16 cellular contexts compared by ENCODE assay signal in the genomic region with DNA sequence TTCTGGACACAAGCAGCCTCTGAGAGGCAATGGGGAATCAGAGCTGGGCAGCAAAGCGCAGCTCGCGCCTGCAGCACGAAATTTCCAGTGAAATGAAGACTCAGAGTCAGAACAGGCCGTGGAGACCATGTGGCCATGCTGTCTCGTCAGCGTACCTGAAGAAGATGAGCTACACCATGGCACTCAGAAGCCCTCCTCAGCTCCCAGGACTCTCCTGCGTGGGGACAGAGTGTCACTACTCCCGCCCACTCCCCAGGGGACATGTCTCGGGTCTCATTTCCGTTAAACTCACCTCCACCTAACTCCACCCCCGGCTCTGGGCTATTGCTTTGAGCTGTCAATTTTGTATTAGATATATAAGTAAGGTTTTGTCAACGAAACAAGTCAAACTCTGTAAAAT.
"Had no signal": no experiment of that assay in that cellular context is flagged by ENCODE, and none has a peak within 500 bp of the region (broad histone marks: within the 10 kb centered on the region; RNA-seq: fewer than 3 reads in every experiment).

No MANE protein-coding gene starts in this region.

- H3K4me3 ChIP-seq: heart right ventricle, right atrium auricular region, tibial artery had no signal

- H3K27me3 ChIP-seq: right atrium auricular region had no signal

- H3K4me3 Mint-ChIP-seq: activated CD4-positive, alpha-beta T cell treated with anti-CD3 and anti-CD28 coated beads, Interleukin-2, amount 10 ng/mL, durations not matched to agents 24 days and 14 days; activated naive CD8-positive, alpha-beta T cell; activated T-cell treated with anti-CD3 and anti-CD28 coated beads, Interleukin-2, amount 50 U/mL, for 4 hours; central memory CD8-positive, alpha-beta T cell; stimulated activated effector memory CD8-positive, alpha-beta T cell treated with anti-CD3 and anti-CD28 coated beads, Interleukin-12 subunit alpha, Interleukin-12 subunit beta, amount 100 ng/mL, for 72 hours; T-cell had no signal

- H3K36me3 ChIP-seq: heart right ventricle, neutrophil, right atrium auricular region, tibial artery had no signal

- H3K27ac Mint-ChIP-seq: activated CD4-positive, alpha-beta T cell treated with anti-CD3 and anti-CD28 coated beads, Interleukin-2, amount 10 ng/mL, durations not matched to agents 24 days and 14 days; activated naive CD8-positive, alpha-beta T cell; stimulated activated effector memory CD8-positive, alpha-beta T cell treated with anti-CD3 and anti-CD28 coated beads, Interleukin-12 subunit alpha, Interleukin-12 subunit beta, amount 100 ng/mL, for 72 hours; T-cell had no signal

- H3K4me1 Mint-ChIP-seq: activated CD4-positive, alpha-beta T cell treated with anti-CD3 and anti-CD28 coated beads, Interleukin-2, amount 10 ng/mL, durations not matched to agents 24 days and 14 days; central memory CD8-positive, alpha-beta T cell had no signal

- ATAC-seq: activated T-cell treated with anti-CD3 and anti-CD28 coated beads, Interleukin-2, amount 50 U/mL, for 4 hours; heart right ventricle; stimulated activated effector memory CD8-positive, alpha-beta T cell treated with anti-CD3 and anti-CD28 coated beads, Interleukin-12 subunit alpha, Interleukin-12 subunit beta, amount 100 ng/mL, for 72 hours; T-cell had no signal

- H3K36me3 Mint-ChIP-seq: stimulated activated effector memory CD8-positive, alpha-beta T cell treated with anti-CD3 and anti-CD28 coated beads, Interleukin-12 subunit alpha, Interleukin-12 subunit beta, amount 100 ng/mL, for 72 hours had no signal

- H3K27ac ChIP-seq: heart right ventricle, neutrophil, right atrium auricular region, tibial artery had no signal

- DNase-seq: activated CD4-positive, alpha-beta T cell treated with anti-CD3 and anti-CD28 coated beads, Interleukin-2, amount 10 ng/mL, durations not matched to agents 24 days and 14 days; activated effector memory CD4-positive, alpha-beta T cell treated with anti-CD3 and anti-CD28 coated beads, Interleukin-2, amount 50 U/mL, for 16 hours; activated T-cell treated with anti-CD3 and anti-CD28 coated beads, Interleukin-2, amount 50 U/mL, for 4 hours; amygdala; cortex of kidney; effector CD8-positive, alpha-beta T cell; heart right ventricle; kidney; T-cell; T1000; tibial artery had no signal
